ENCODE assay signal across 8 cellular contexts in genomic region chr16:21554795-21555585, GRCh38. TPM values are rescaled to one million over a fixed set of nuclear protein-coding genes. Genes with fewer than 3 reads are reported as not detected.
DNase-seq lines count a peak whose midpoint lies in the region; ATAC-seq, FAIRE-seq and TF ChIP-seq lines count a peak whose summit lies in the region.

No MANE protein-coding gene starts in this region.

- peak; percentile 95 for DNase-seq in D721Med (ENCODE audit: insufficient read length, low spot score)
- DNase-seq in NOMO-1 treated with dmso at 0.1 percent for 144 hours (lab: John Stamatoyannopoulos, UW; ENCODE audit: unreplicated experiment): peak; percentile 77
- DNase-seq in activated CD8-positive, alpha-beta memory T cell treated with anti-CD3 and anti-CD28 coated beads, Interleukin-2, amount 10 ng/mL, durations not matched to agents 7 days and 5 days: peak; percentile 96
- DNase-seq in endothelial cell (ENCODE audit: low spot score): peak; percentile 96
- peak; percentile 85 for DNase-seq in middle frontal gyrus (ENCODE audit: extremely low spot score, low spot score)
- peak; percentile 91 for DNase-seq in stimulated activated CD8-positive, alpha-beta memory T cell treated with anti-CD3 and anti-CD28 coated beads, Interleukin-2, amount 100 ng/mL, for 48 hours (ENCODE audit: low read depth in 2 of 2)

- H3K36me3 Mint-ChIP-seq in activated CD8-positive, alpha-beta memory T cell treated with anti-CD3 and anti-CD28 coated beads, Interleukin-2, amount 10 ng/mL, durations not matched to agents 7 days and 5 days: no peaks in the 10 kb centered on the region
- H3K36me3 Mint-ChIP-seq in endothelial cell (ENCODE audit: low read depth, unreplicated experiment): no peaks in the 10 kb centered on the region

- H3K27me3 Mint-ChIP-seq in activated CD8-positive, alpha-beta memory T cell treated with anti-CD3 and anti-CD28 coated beads, Interleukin-2, amount 10 ng/mL, durations not matched to agents 7 days and 5 days: peaks cover 17% of the 10 kb centered on the region
- H3K27me3 Mint-ChIP-seq in endothelial cell (ENCODE audit: unreplicated experiment): peaks cover 4% of the 10 kb centered on the region

- TF ChIP-seq CTCF in D721Med (IDR thresholded peaks at IDR 0.05; ENCODE audit: insufficient read depth, missing control alignments): peak; percentile 99
- peak; percentile 99 for TF ChIP-seq CTCF in endothelial cell (IDR thresholded peaks at IDR 0.05; ENCODE audit: unreplicated experiment)

- H3K9me3 ChIP-seq in HUES6 (ENCODE audit: control insufficient read depth, insufficient read depth, low read depth, low read length): no peaks in the 10 kb centered on the region

- peak; percentile 91 for ATAC-seq in GM21528 (IDR thresholded peaks at IDR 0.05; ENCODE audit: low FRiP score, unreplicated experiment)
- ATAC-seq in activated CD8-positive, alpha-beta memory T cell treated with anti-CD3 and anti-CD28 coated beads, Interleukin-2, amount 10 ng/mL, durations not matched to agents 7 days and 5 days: peak; percentile 98

- H3K27ac Mint-ChIP-seq in activated CD8-positive, alpha-beta memory T cell treated with anti-CD3 and anti-CD28 coated beads, Interleukin-2, amount 10 ng/mL, durations not matched to agents 7 days and 5 days: peak overlapping the region; percentile 77
- no peak overlapping the region for H3K27ac Mint-ChIP-seq in endothelial cell (ENCODE audit: unreplicated experiment)

- no peak overlapping the region for H3K9ac ChIP-seq in HUES6 (ENCODE audit: low read length)

- H3K27ac ChIP-seq in HUES6 (ENCODE audit: low read depth, low read length): no peak overlapping the region

- FAIRE-seq in D721Med (lab: Jason Lieb, UNC): no peak

- H3K4me1 Mint-ChIP-seq in activated CD8-positive, alpha-beta memory T cell treated with anti-CD3 and anti-CD28 coated beads, Interleukin-2, amount 10 ng/mL, durations not matched to agents 7 days and 5 days: peaks cover 21% of the 10 kb centered on the region
- no peaks in the 10 kb centered on the region for H3K4me1 Mint-ChIP-seq in endothelial cell (ENCODE audit: unreplicated experiment)

- CTCF ChIA-PET in activated CD8-positive, alpha-beta memory T cell treated with anti-CD3 and anti-CD28 coated beads, Interleukin-2, amount 10 ng/mL, durations not matched to agents 7 days and 5 days (lab: Charles Lee): interaction anchor here (0.7 to 1.2 kb wide), 3 partner anchors 12 to 154 kb away, joined by 3 to 4 read pairs (median 3); no protein-coding TSS in a partner anchor

- peaks cover 8% of the 10 kb centered on the region for H3K27me3 ChIP-seq in HUES6 (ENCODE audit: control insufficient read depth, insufficient read depth, low read length)

- H3K9me3 Mint-ChIP-seq in activated CD8-positive, alpha-beta memory T cell treated with anti-CD3 and anti-CD28 coated beads, Interleukin-2, amount 10 ng/mL, durations not matched to agents 7 days and 5 days (ENCODE audit: low read depth): no peaks in the 10 kb centered on the region
- H3K9me3 Mint-ChIP-seq in endothelial cell (ENCODE audit: unreplicated experiment): no peaks in the 10 kb centered on the region

- H3K36me3 ChIP-seq in HUES6 (ENCODE audit: control insufficient read depth, insufficient read depth, low read length): no peaks in the 10 kb centered on the region

- H3K4me3 Mint-ChIP-seq in activated CD8-positive, alpha-beta memory T cell treated with anti-CD3 and anti-CD28 coated beads, Interleukin-2, amount 10 ng/mL, durations not matched to agents 7 days and 5 days: peak overlapping the region; percentile 67
- no peak overlapping the region for H3K4me3 Mint-ChIP-seq in endothelial cell (ENCODE audit: unreplicated experiment)

- H3K4me3 ChIP-seq in HUES6 (ENCODE audit: low read depth, low read length): peak overlapping the region; percentile 13

- 0 out of 2 replicates have a peak, but pooled peaks cover 6% of the 10 kb centered on the region for H3K4me1 ChIP-seq in HUES6 (ENCODE audit: control insufficient read depth, insufficient read depth, low read length)

RNA-seq across cellular contexts. Expression of gene METTL9, which starts 44.4 kb away (rescaled TPM):
- 10 to 100 TPM; 86.6 to 93.4 TPM for total RNA-seq in activated CD8-positive, alpha-beta memory T cell treated with anti-CD3 and anti-CD28 coated beads, Interleukin-2, amount 10 ng/mL, durations not matched to agents 7 days and 5 days
- total RNA-seq in endothelial cell (ENCODE audit: unreplicated experiment): 221 TPM
